Comparison of ENCODE assay signal across 10 cellular contexts in the genomic region with DNA sequence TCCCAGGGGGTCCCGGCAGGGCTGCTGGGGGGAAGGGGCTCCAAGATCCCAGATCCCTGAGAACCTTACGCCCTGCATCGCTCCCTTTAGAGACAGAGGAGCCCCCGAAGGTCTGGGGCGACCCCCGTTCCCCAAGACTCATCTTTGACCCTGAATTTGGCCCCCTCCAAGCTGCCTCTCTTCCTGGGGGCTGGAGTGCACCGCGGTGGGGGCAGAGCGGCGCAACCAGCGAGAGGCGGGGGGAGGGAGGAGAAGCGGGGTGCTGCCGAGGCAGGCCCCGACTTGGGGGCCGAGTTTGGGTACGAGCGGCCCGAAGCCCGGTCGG. TPM values are rescaled to one million over a fixed set of nuclear protein-coding genes. Genes with fewer than 3 reads are reported as not detected.
DNase-seq lines count a peak whose midpoint lies in the region; ATAC-seq and TF ChIP-seq lines count a peak whose summit lies in the region.
"Had no signal": no experiment of that assay in that cellular context is flagged by ENCODE, and none has a peak within 500 bp of the region (broad histone marks: within the 10 kb centered on the region; RNA-seq: fewer than 3 reads in every experiment).

No MANE protein-coding gene starts in this region.

- H3K4me2 ChIP-seq in SK-N-SH = peak overlapping the region; percentile 95

- peak overlapping the region; percentile 29; the same call in 1 of the 2 replicates for H2AFZ ChIP-seq in SK-N-SH (ENCODE audit: low read depth)

- H3K27me3 ChIP-seq in SK-N-SH (ENCODE audit: insufficient read depth) (no peaks in the 10 kb centered on the region), ascending aorta (no peaks in the 10 kb centered on the region), stomach smooth muscle (ENCODE audit: control insufficient read depth in 1 of 2, insufficient read depth in 2 of 2, low read length in 2 of 2) (no peaks in the 10 kb centered on the region)

- H3K9me2 ChIP-seq in SK-N-SH = no peaks in the 10 kb centered on the region

- no peak for TF ChIP-seq EP300 in SK-N-SH (IDR thresholded peaks at IDR 0.05; ENCODE audit: borderline replicate concordance in 1 of 2, low read depth in 1 of 2, low read length in 1 of 2)

- ATAC-seq in SK-N-SH treated with all-trans-retinoic acid at 6 μM for 48 hours = no peak
- ATAC-seq in GM19023 (IDR thresholded peaks at IDR 0.05; ENCODE audit: unreplicated experiment) = no peak

- DNase-seq in SK-N-SH (no peak), ascending aorta (ENCODE audit: low spot score in 2 of 2) (no peak), immature natural killer cell (no peak), D341Med (ENCODE audit: low spot score) (no peak), occipital lobe (lab: John Stamatoyannopoulos, UW) (no peak)

- H3K9me3 ChIP-seq in SK-N-SH (no peaks in the 10 kb centered on the region), ascending aorta (no peaks in the 10 kb centered on the region), stomach smooth muscle (ENCODE audit: control insufficient read depth in 2 of 2, low read length in 2 of 2) (no peaks in the 10 kb centered on the region)

- H3K9me3 Mint-ChIP-seq in immature natural killer cell = no peaks in the 10 kb centered on the region

- TF ChIP-seq CTCF in SK-N-SH (IDR thresholded peaks at IDR 0.05) (no peak), ascending aorta (IDR thresholded peaks at IDR 0.05) (no peak)

- intact Hi-C loops in ascending aorta (cut with DNase I) = no loop called here

- WGBS in SK-N-SH (ENCODE audit: low lambda C conversion rate) = 11% methylated on average over 3 of the region's 21 CpGs

- H3K27me3 Mint-ChIP-seq in immature natural killer cell (ENCODE audit: low read depth in 3 of 3) = peaks cover 3 to 11% (median 9%) of the 10 kb centered on the region in 3 donors

- H4K20me1 ChIP-seq in SK-N-SH (ENCODE audit: insufficient read depth) = no peaks in the 10 kb centered on the region

- no peaks in the 10 kb centered on the region for H3K36me3 Mint-ChIP-seq in immature natural killer cell

- CTCF ChIA-PET in SK-N-SH (lab: Yijun Ruan, JAX) = interaction anchor here (2.1 to 5.8 kb wide), 3 partner anchors 11 to 25 kb away, joined by 5 to 60 read pairs (median 15); no protein-coding TSS in a partner anchor

- H3K4me1 ChIP-seq in SK-N-SH (ENCODE audit: control insufficient read depth in 1 of 2, insufficient read depth in 2 of 2, low read depth in 1 of 2, low read length in 1 of 2) (peaks cover 0 to 73% of the 10 kb centered on the region in 2 experiments; a peak in 2 of 4 replicates), ascending aorta (peaks cover 15 to 40% of the 10 kb centered on the region in 2 donors), stomach smooth muscle (ENCODE audit: control insufficient read depth, insufficient read depth, low read length) (peaks cover 34% of the 10 kb centered on the region)

- H3K4me3 ChIP-seq in SK-N-SH (ENCODE audit: low read depth in 2 of 2, low read length in 1 of 2) (peak overlapping the region; percentile 65 to 69), ascending aorta (peak overlapping the region; percentile 66 to 86), stomach smooth muscle (ENCODE audit: low read length in 2 of 2) (peak overlapping the region; percentile 55 to 65)
- H3K4me3 ChIP-seq: K562 had no signal

- H3K36me3 ChIP-seq in SK-N-SH (replicated peaks in 1 of 2; ENCODE audit: control insufficient read depth in 1 of 2, insufficient read depth in 2 of 2, low read length in 1 of 2) = no peaks in the 10 kb centered on the region
- H3K36me3 ChIP-seq in ascending aorta = no peaks in the 10 kb centered on the region
- no peaks in the 10 kb centered on the region for H3K36me3 ChIP-seq in stomach smooth muscle (ENCODE audit: control insufficient read depth in 2 of 2, insufficient read depth in 2 of 2, low read length in 2 of 2)

- POLR2A ChIA-PET in SK-N-SH (lab: Yijun Ruan, JAX) = no interaction called here

- H3F3A ChIP-seq in SK-N-SH (replicated peaks; ENCODE audit: insufficient read depth) = peaks cover 17% of the 10 kb centered on the region

- H3K27ac Mint-ChIP-seq in immature natural killer cell = no peak overlapping the region

- H3K4me3 Mint-ChIP-seq in immature natural killer cell = peak overlapping the region in 4 of 5 donors; percentile 44 to 65 (median 56)

- peaks cover 7% of the 10 kb centered on the region; the same call in 1 of the 2 replicates for H3K79me2 ChIP-seq in SK-N-SH (ENCODE audit: insufficient read depth)

- H3K4me1 Mint-ChIP-seq in immature natural killer cell = peaks cover 6 to 8% of the 10 kb centered on the region in 2 donors

- H3K27ac ChIP-seq in SK-N-SH (ENCODE audit: low read depth in 2 of 2, low read length in 1 of 2) (peak overlapping the region in 1 of 2 experiments; percentile 80; a peak in 2 of 4 replicates), ascending aorta (peak overlapping the region; percentile 58 to 59), stomach smooth muscle (ENCODE audit: low read length) (peak overlapping the region; percentile 41)
- H3K27ac ChIP-seq: 22Rv1 had no signal

- TF ChIP-seq RAD21 in SK-N-SH (IDR thresholded peaks at IDR 0.05; ENCODE audit: low read length) = no peak

- H3K9ac ChIP-seq in SK-N-SH = peak overlapping the region; percentile 64
- H3K9ac ChIP-seq in stomach smooth muscle (ENCODE audit: low read length in 2 of 2) = peak overlapping the region; percentile 42 to 55

TF ChIP-seq in SK-N-SH, 30 proteins besides CTCF, POLR2A, EP300 and RAD21:
- TF ChIP-seq EZH2phosphoT487 (IDR thresholded peaks at IDR 0.05; ENCODE audit: borderline replicate concordance, low read depth) (no peak), SIN3A (IDR thresholded peaks at IDR 0.05; ENCODE audit: borderline replicate concordance, low read depth, low read length) (no peak), TCF12 (IDR thresholded peaks at IDR 0.05) (no peak), JUND (IDR thresholded peaks at IDR 0.05) (no peak), POLR2AphosphoS5 (IDR thresholded peaks at IDR 0.05; ENCODE audit: low read depth, low read length) (no peak), GABPA (IDR thresholded peaks at IDR 0.05; ENCODE audit: low read depth) (no peak)
- TF ChIP-seq, protein P1, sequence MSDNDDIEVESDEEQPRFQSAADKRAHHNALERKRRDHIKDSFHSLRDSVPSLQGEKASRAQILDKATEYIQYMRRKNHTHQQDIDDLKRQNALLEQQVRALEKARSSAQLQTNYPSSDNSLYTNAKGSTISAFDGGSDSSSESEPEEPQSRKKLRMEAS (IDR thresholded peaks at IDR 0.05; ENCODE audit: low read depth) = no peak

TF ChIP-seq in SK-N-SH treated with all-trans-retinoic acid at 6 μM for 48 hours, 23 proteins besides CTCF, POLR2A, EP300 and RAD21 (continues in another document):
- TF ChIP-seq ESRRG (CRISPR knock-in tag; IDR thresholded peaks at IDR 0.05) (no peak), ZNF8 (CRISPR knock-in tag; IDR thresholded peaks at IDR 0.05) (no peak), TCF4 (CRISPR knock-in tag; IDR thresholded peaks at IDR 0.05; ENCODE audit: borderline replicate concordance) (no peak), OSR1 (CRISPR knock-in tag; IDR thresholded peaks at IDR 0.05) (no peak), TOX (CRISPR knock-in tag; IDR thresholded peaks at IDR 0.05; ENCODE audit: borderline replicate concordance) (no peak), CSDC2 (CRISPR knock-in tag; IDR thresholded peaks at IDR 0.05) (no peak)
- TF ChIP-seq, protein P2, sequence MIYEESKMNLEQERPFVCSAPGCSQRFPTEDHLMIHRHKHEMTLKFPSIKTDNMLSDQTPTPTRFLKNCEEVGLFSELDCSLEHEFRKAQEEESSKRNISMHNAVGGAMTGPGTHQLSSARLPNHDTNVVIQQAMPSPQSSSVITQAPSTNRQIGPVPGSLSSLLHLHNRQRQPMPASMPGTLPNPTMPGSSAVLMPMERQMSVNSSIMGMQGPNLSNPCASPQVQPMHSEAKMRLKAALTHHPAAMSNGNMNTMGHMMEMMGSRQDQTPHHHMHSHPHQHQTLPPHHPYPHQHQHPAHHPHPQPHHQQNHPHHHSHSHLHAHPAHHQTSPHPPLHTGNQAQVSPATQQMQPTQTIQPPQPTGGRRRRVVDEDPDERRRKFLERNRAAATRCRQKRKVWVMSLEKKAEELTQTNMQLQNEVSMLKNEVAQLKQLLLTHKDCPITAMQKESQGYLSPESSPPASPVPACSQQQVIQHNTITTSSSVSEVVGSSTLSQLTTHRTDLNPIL (CRISPR knock-in tag; IDR thresholded peaks at IDR 0.05; ENCODE audit: low read depth) = no peak

RNA-seq across cellular contexts. Expression of a gene that starts 5.4 kb away (rescaled TPM):
- 14.7 and 14.9 TPM in 2 replicates for polyA plus RNA-seq in SK-N-SH (2012; rRNA removed)
- 3.4 and 5.7 TPM in 2 replicates for polyA plus RNA-seq in SK-N-SH (2012; cell fraction: cytosol; rRNA removed)
- 86.5 and 98.6 TPM in 2 replicates for polyA plus RNA-seq in SK-N-SH (2012; cell fraction: nucleus; rRNA removed)
- 11.4 TPM for total RNA-seq in ascending aorta
- polyA plus RNA-seq in immature natural killer cell = under 1 TPM in 1 of 3 donors, not detected in 2; 0.08 TPM
- total RNA-seq in occipital lobe = 25.6 TPM

RNA-seq across cellular contexts. Expression of a gene that starts 30.9 kb away (rescaled TPM):
- polyA plus RNA-seq in SK-N-SH (2012; rRNA removed) = 20.8 TPM in 2 replicates
- 2.6 and 5.2 TPM in 2 replicates for polyA plus RNA-seq in SK-N-SH (2012; cell fraction: cytosol; rRNA removed)
- polyA plus RNA-seq in SK-N-SH (2012; cell fraction: nucleus; rRNA removed) = 170 and 223 TPM in 2 replicates
- 18.0 TPM for total RNA-seq in ascending aorta
- 10 to 100 TPM in 1 of 3 donors, 1 to 10 TPM in 2; 3.1 to 15.3 (median 9.8) TPM for polyA plus RNA-seq in immature natural killer cell
- 9.5 TPM for total RNA-seq in occipital lobe

RNA-seq across cellular contexts. Expression of a gene that starts 57.5 kb away (rescaled TPM):
- polyA plus RNA-seq in SK-N-SH (2012; rRNA removed) (7.1 and 7.9 TPM in 2 replicates), immature natural killer cell (10 to 100 TPM in 1 of 3 donors, 1 to 10 TPM in 2; 4.3 to 18.2 (median 8.4) TPM)
- polyA plus RNA-seq in SK-N-SH (2012; cell fraction: cytosol; rRNA removed) = 7.0 and 7.7 TPM in 2 replicates
- polyA plus RNA-seq in SK-N-SH (2012; cell fraction: nucleus; rRNA removed) = 12.4 and 18.8 TPM in 2 replicates
- total RNA-seq in ascending aorta (31.0 TPM), occipital lobe (34.0 TPM)

RNA-seq across cellular contexts. Expression of a gene that starts 58.3 kb away (rescaled TPM):
- polyA plus RNA-seq in SK-N-SH (2012; rRNA removed) = not detected in 2 replicates
- 0.03 TPM in 1 of 2 replicates, not detected in the other for polyA plus RNA-seq in SK-N-SH (2012; cell fraction: cytosol; rRNA removed)
- 0.05 TPM in 2 replicates for polyA plus RNA-seq in SK-N-SH (2012; cell fraction: nucleus; rRNA removed)
- total RNA-seq in ascending aorta = not detected
- polyA plus RNA-seq in immature natural killer cell = under 1 TPM in 1 of 3 donors, not detected in 2; 0.16 TPM
- total RNA-seq in occipital lobe = not detected
- total RNA-seq: K562 had no signal
